Comparison of ENCODE assay signal across 30 cellular contexts in the genomic region with DNA sequence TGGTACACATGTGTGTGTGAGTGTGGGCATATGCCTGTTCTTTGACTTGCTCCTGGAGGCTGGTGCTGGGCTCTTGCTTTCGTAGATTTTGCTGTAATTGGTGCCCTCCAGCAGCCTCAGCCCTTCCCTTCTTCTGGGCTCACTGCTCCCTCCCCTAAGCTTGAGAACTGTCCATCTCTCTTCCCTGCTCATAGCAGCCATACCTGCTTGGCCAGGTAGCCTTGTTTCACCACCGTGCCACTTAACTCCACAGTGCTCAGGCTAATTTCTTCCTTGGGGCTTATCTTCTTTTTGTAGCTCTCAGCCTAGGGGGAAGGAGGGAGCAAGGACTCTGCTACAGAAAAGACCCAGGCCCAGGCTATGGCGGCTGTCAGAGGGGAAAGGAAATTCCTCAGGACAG.
"Had no signal": no experiment of that assay in that cellular context is flagged by ENCODE, and none has a peak within 500 bp of the region (broad histone marks: within the 10 kb centered on the region; RNA-seq: fewer than 3 reads in every experiment).

No MANE protein-coding gene starts in this region.

- H3K9ac ChIP-seq: neural progenitor cell had no signal

- H3K36me3 Mint-ChIP-seq: brain, memory B cell, neural progenitor cell had no signal

- H3K4me3 ChIP-seq: ascending aorta, cardiac muscle cell, colonic mucosa, gastroesophageal sphincter, neural progenitor cell, skin epidermis, upper lobe of right lung had no signal

- FAIRE-seq: endometrium, kidney had no signal

- ATAC-seq: gastroesophageal sphincter; naive thymus-derived CD8-positive, alpha-beta T cell; sciatic nerve; stimulated activated effector memory CD8-positive, alpha-beta T cell treated with anti-CD3 and anti-CD28 coated beads, Interleukin-12 subunit alpha, Interleukin-12 subunit beta, amount 100 ng/mL, for 72 hours; upper lobe of right lung had no signal

- H3K27me3 ChIP-seq: ascending aorta, cardiac muscle cell, colonic mucosa, gastroesophageal sphincter, neural progenitor cell, upper lobe of right lung had no signal

- H3K27me3 Mint-ChIP-seq: activated naive CD8-positive, alpha-beta T cell treated with anti-CD3 and anti-CD28 coated beads for 36 hours; memory B cell; stimulated activated naive CD8-positive, alpha-beta T cell treated with anti-CD3 and anti-CD28 coated beads, Interleukin-15, Interleukin-2, amounts not matched to agents 100 ng/mL and 50 ng/mL, for 24 hours; T-helper 17 cell had no signal

- H3K9me3 Mint-ChIP-seq: activated naive CD8-positive, alpha-beta T cell treated with anti-CD3 and anti-CD28 coated beads for 36 hours; activated T-cell treated with anti-CD3 and anti-CD28 coated beads, Interleukin-2, amount 50 U/mL, for 72 hours; brain; memory B cell; naive thymus-derived CD8-positive, alpha-beta T cell; neural progenitor cell; stimulated activated effector memory CD8-positive, alpha-beta T cell treated with anti-CD3 and anti-CD28 coated beads, Interleukin-12 subunit alpha, Interleukin-12 subunit beta, amount 100 ng/mL, for 72 hours; stimulated activated naive CD8-positive, alpha-beta T cell treated with anti-CD3 and anti-CD28 coated beads, Interleukin-15, Interleukin-2, amounts not matched to agents 100 ng/mL and 50 ng/mL, for 24 hours had no signal

- H3K4me2 ChIP-seq: neural progenitor cell had no signal

- H3K4me3 Mint-ChIP-seq: activated naive CD8-positive, alpha-beta T cell treated with anti-CD3 and anti-CD28 coated beads for 36 hours; activated T-cell treated with anti-CD3 and anti-CD28 coated beads, Interleukin-2, amount 50 U/mL, for 72 hours; brain; memory B cell; naive thymus-derived CD8-positive, alpha-beta T cell; neural progenitor cell; stimulated activated effector memory CD8-positive, alpha-beta T cell treated with anti-CD3 and anti-CD28 coated beads, Interleukin-12 subunit alpha, Interleukin-12 subunit beta, amount 100 ng/mL, for 72 hours; stimulated activated naive CD8-positive, alpha-beta T cell treated with anti-CD3 and anti-CD28 coated beads, Interleukin-15, Interleukin-2, amounts not matched to agents 100 ng/mL and 50 ng/mL, for 24 hours; T-helper 17 cell had no signal

- H3K4me1 Mint-ChIP-seq: activated naive CD8-positive, alpha-beta T cell treated with anti-CD3 and anti-CD28 coated beads for 36 hours; brain; memory B cell; stimulated activated effector memory CD8-positive, alpha-beta T cell treated with anti-CD3 and anti-CD28 coated beads, Interleukin-12 subunit alpha, Interleukin-12 subunit beta, amount 100 ng/mL, for 72 hours had no signal

- H3K36me3 ChIP-seq: cardiac muscle cell, gastroesophageal sphincter, neural progenitor cell had no signal

- H2AFZ ChIP-seq: neural progenitor cell had no signal

- H3K4me1 ChIP-seq: ascending aorta, colonic mucosa, neural progenitor cell, upper lobe of right lung had no signal

- DNase-seq: activated CD4-positive, alpha-beta T cell treated with anti-CD3 and anti-CD28 coated beads for 4 hours; activated CD4-positive, alpha-beta T cell treated with anti-CD3 and anti-CD28 coated beads, Interleukin-2, amount 50 U/mL, for 4 hours; activated effector memory CD4-positive, alpha-beta T cell treated with Interleukin-2 at 50 U/mL for 16 hours; activated naive CD4-positive, alpha-beta T cell treated with Interleukin-2 at 50 U/mL for 16 hours; activated naive CD8-positive, alpha-beta T cell treated with anti-CD3 and anti-CD28 coated beads for 36 hours; activated T-cell treated with anti-CD3 and anti-CD28 coated beads for 4 hours; activated T-cell treated with anti-CD3 and anti-CD28 coated beads, Interleukin-2, amount 50 U/mL, for 72 hours; cerebellar nuclear complex; colonic mucosa; effector CD8-positive, alpha-beta T cell; hippocampal formation; kidney; left colon; naive thymus-derived CD8-positive, alpha-beta T cell; occipital lobe; stimulated activated CD4-positive, alpha-beta T cell treated with anti-CD3 and anti-CD28 coated beads, Interleukin-4, amount 100 ng/mL, for 24 hours; T-helper 17 cell; T1000; upper lobe of right lung had no signal

- H3K27ac ChIP-seq: ascending aorta, cardiac muscle cell, colonic mucosa, gastroesophageal sphincter, neural progenitor cell, skin epidermis, upper lobe of right lung had no signal

- H3K9me3 ChIP-seq: ascending aorta, colonic mucosa, gastroesophageal sphincter, upper lobe of right lung had no signal

- H3K27ac Mint-ChIP-seq: activated naive CD8-positive, alpha-beta T cell treated with anti-CD3 and anti-CD28 coated beads for 36 hours; activated T-cell treated with anti-CD3 and anti-CD28 coated beads, Interleukin-2, amount 50 U/mL, for 72 hours; brain; memory B cell; neural progenitor cell; stimulated activated effector memory CD8-positive, alpha-beta T cell treated with anti-CD3 and anti-CD28 coated beads, Interleukin-12 subunit alpha, Interleukin-12 subunit beta, amount 100 ng/mL, for 72 hours; stimulated activated naive CD8-positive, alpha-beta T cell treated with anti-CD3 and anti-CD28 coated beads, Interleukin-15, Interleukin-2, amounts not matched to agents 100 ng/mL and 50 ng/mL, for 24 hours had no signal
